ENCODE assay signal across 3 cellular contexts in the genomic region with DNA sequence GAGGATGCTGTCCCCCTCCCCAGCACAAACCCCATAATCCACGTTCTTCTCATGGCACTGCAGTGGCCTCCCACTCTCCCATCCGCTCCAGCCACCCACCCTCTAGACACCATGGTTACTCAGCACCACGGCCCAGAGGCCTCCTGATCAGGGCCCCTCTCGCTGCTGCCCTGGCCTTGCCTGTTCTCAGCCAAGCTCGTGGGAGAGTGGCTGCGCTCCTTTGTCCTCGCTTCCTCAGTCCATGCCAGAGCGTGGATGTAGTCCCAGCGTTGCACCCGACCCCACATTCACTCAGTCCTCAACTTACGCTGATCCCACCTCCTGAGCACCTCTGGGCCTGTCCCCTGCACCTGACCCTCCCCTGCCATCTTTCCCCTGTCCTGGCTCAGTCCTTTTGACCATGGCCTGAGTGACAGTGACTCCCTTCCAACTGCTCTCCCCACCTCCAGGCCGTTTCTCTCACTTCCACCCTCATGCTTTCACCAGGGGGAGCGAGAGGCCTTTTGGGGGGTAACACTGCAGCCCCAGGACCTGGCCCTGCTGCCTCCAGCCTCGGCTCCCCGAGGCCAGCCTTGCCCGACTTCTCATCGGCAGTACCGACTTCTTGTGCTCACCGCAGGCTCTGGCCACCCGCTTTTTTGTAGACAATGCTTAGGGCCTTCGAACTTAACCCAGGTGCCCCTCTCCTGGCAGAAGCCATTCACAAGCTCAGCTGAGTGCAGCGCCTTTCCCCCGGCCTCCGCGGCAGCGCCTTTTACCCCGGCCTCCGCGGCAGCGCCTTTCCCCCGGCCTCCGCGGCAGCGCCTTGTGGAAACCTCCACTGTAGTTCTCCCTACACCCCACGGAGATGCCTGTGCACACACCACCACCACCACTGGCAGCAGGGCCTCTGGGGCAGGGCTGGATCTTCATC.
TF ChIP-seq lines count a peak whose summit lies in the region.

No MANE protein-coding gene starts in this region.

TF ChIP-seq in A549, 52 proteins besides CTCF, POLR2A, EP300 and RAD21:
- TF ChIP-seq ATOH8 (CRISPR knock-in tag; IDR thresholded peaks at IDR 0.05; ENCODE audit: low read depth) (no peak), ZNF302 (CRISPR knock-in tag; IDR thresholded peaks at IDR 0.05) (no peak), CBX2 (IDR thresholded peaks at IDR 0.05; ENCODE audit: borderline replicate concordance, low read depth) (no peak), MAFK (IDR thresholded peaks at IDR 0.05; ENCODE audit: partially characterized antibody) (no peak), KDM1A (IDR thresholded peaks at IDR 0.05; ENCODE audit: low read depth) (no peak), TFCP2L1 (CRISPR knock-in tag; IDR thresholded peaks at IDR 0.05) (no peak)
- TF ChIP-seq, protein P1, sequence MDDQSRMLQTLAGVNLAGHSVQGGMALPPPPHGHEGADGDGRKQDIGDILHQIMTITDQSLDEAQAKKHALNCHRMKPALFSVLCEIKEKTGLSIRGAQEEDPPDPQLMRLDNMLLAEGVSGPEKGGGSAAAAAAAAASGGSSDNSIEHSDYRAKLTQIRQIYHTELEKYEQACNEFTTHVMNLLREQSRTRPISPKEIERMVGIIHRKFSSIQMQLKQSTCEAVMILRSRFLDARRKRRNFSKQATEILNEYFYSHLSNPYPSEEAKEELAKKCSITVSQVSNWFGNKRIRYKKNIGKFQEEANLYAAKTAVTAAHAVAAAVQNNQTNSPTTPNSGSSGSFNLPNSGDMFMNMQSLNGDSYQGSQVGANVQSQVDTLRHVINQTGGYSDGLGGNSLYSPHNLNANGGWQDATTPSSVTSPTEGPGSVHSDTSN (IDR thresholded peaks at IDR 0.05), result no peak

TF ChIP-seq in HCT116, 20 proteins besides CTCF, POLR2A, EP300 and RAD21:
- TF ChIP-seq ZNF274 (IDR thresholded peaks at IDR 0.05; ENCODE audit: low read depth, low read length), result no peak
- TF ChIP-seq SIN3A (IDR thresholded peaks at IDR 0.05; ENCODE audit: low read depth), result no peak
- TF ChIP-seq EGR1 (IDR thresholded peaks at IDR 0.05; ENCODE audit: low read depth), result no peak
- no peak for TF ChIP-seq EZH2phosphoT487 (IDR thresholded peaks at IDR 0.05; ENCODE audit: borderline replicate concordance)
- no peak for TF ChIP-seq ZBTB33 (IDR thresholded peaks at IDR 0.05; ENCODE audit: extremely low read depth, insufficient replicate concordance, low read length)
- TF ChIP-seq ELF1 (IDR thresholded peaks at IDR 0.05; ENCODE audit: borderline replicate concordance, low read depth), result no peak
- no peak for TF ChIP-seq FOSL1 (IDR thresholded peaks at IDR 0.05; ENCODE audit: low read depth)

TF ChIP-seq in H1, 55 proteins besides CTCF, POLR2A, EP300 and RAD21:
- TF ChIP-seq KDM4A (IDR thresholded peaks at IDR 0.05; ENCODE audit: low read depth, low read length, severe bottlenecking), result no peak
- TF ChIP-seq TAF1 (IDR thresholded peaks at IDR 0.05; ENCODE audit: low read depth, low read length), result no peak
- TF ChIP-seq GTF2F1 (IDR thresholded peaks at IDR 0.05; ENCODE audit: borderline replicate concordance, low read depth, low read length), result no peak
- no peak for TF ChIP-seq ATF3 (IDR thresholded peaks at IDR 0.05; ENCODE audit: insufficient read depth, low read depth, low read length)
- no peak for TF ChIP-seq BRCA1 (IDR thresholded peaks at IDR 0.05; ENCODE audit: low read depth, low read length)
- no peak for TF ChIP-seq CHD1 (IDR thresholded peaks at IDR 0.05; ENCODE audit: low read depth, low read length)
- TF ChIP-seq CBX8 (IDR thresholded peaks at IDR 0.05; ENCODE audit: borderline replicate concordance, low read depth, low read length), result no peak
- TF ChIP-seq BACH1 (IDR thresholded peaks at IDR 0.05; ENCODE audit: low read length), result no peak
- no peak for TF ChIP-seq RFX5 (IDR thresholded peaks at IDR 0.05; ENCODE audit: borderline replicate concordance, low read depth, low read length)
